In the genomic region with DNA sequence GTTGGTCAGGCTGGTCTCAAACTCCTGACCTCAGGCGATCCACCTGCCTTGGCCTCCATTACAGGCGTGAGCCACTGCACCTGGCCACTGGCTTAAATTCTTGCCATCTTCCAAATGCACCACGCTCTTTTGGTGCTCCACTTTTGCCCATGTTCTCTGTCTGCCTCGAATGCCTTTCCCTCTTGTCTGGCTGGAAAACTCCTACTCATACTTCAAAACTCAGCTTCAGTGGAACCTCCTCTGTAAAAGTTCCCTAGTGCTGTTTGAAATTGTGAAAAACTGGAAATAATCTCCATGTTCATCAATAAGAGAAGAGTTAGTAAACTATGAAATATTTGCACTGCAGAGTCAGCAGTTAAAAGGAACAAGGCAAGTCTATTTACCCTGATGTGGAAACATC, we compare ENCODE assay signal across 10 cellular contexts. TPM values are rescaled to one million over a fixed set of nuclear protein-coding genes. Genes with fewer than 3 reads are reported as not detected.
"Had no signal": no experiment of that assay in that cellular context is flagged by ENCODE, and none has a peak within 500 bp of the region (broad histone marks: within the 10 kb centered on the region; RNA-seq: fewer than 3 reads in every experiment).

No MANE protein-coding gene starts in this region.

- H3K4me2 ChIP-seq: GM23338 had no signal

- FAIRE-seq: H1, H54, HTR-8/SVneo had no signal

- H2AFZ ChIP-seq: GM23338 had no signal

- ATAC-seq: GM23338 had no signal

- H3K4me3 ChIP-seq: GM23338 had no signal

- DNase-seq: H9, HCEC 1CT, HFFc6, KG1 had no signal

RNA-seq across cellular contexts. Expression of gene VWCE, which starts 11.5 kb away (rescaled TPM):
- total RNA-seq: HT-29 had no signal

RNA-seq across cellular contexts. Expression of gene PGA5, which starts 42.6 kb away (rescaled TPM):
- total RNA-seq: HFFc6, HT-29 had no signal
- polyA plus RNA-seq: IgD-negative memory B cell had no signal
